ENCODE assay signal across 12 cellular contexts in genomic region chr7:29968683-29969457, GRCh38. TPM values are rescaled to one million over a fixed set of nuclear protein-coding genes. Genes with fewer than 3 reads are reported as not detected.
DNase-seq lines count a peak whose midpoint lies in the region; ATAC-seq, FAIRE-seq and TF ChIP-seq lines count a peak whose summit lies in the region.
"Had no signal": no experiment of that assay in that cellular context is flagged by ENCODE, and none has a peak within 500 bp of the region (broad histone marks: within the 10 kb centered on the region; RNA-seq: fewer than 3 reads in every experiment).

No MANE protein-coding gene starts in this region.

- no peak for TF ChIP-seq EP300 in HepG2 (IDR thresholded peaks at IDR 0.05; ENCODE audit: low read depth in 2 of 2, low read length in 2 of 2)
- TF ChIP-seq EP300 in HepG2 (CRISPR knock-in tag; IDR thresholded peaks at IDR 0.05; ENCODE audit: borderline replicate concordance) = no peak
- no peak for TF ChIP-seq EP300 in ovary (IDR thresholded peaks at IDR 0.05)

- TF ChIP-seq POLR2A in HepG2 (IDR thresholded peaks at IDR 0.05; ENCODE audit: insufficient read depth in 1 of 2, low read depth in 2 of 2, low read length in 2 of 2) (no peak), right lobe of liver (IDR thresholded peaks at IDR 0.05) (no peak), ovary (IDR thresholded peaks at IDR 0.05) (no peak)

- BruUV-seq in HepG2 (replicated peaks; lab: Mats Ljungman, UMichigan) = no TSS peak

- no peak for DNase-seq in HepG2 (ENCODE audit: low spot score)
- no peak for DNase-seq in right lobe of liver
- no peak for DNase-seq in bronchial epithelial cell (ENCODE audit: low read depth)
- peak; percentile 81 for DNase-seq in kidney tubule cell (ENCODE audit: low spot score)
- peak; percentile 64 for DNase-seq in urothelium cell line (ENCODE audit: low spot score)
- no peak for DNase-seq in HuH-7 (ENCODE audit: low spot score)
- DNase-seq in ovary = no peak
- DNase-seq in GM19240 (ENCODE audit: insufficient read length, low spot score) = no peak
- DNase-seq: kidney, NCI-H1436 treated with DMSO at 0.1 percent for 48 hours had no signal

- intact Hi-C loops in HepG2 (cut with micrococcal nuclease; ENCODE audit: unreplicated experiment) = no loop called here
- intact Hi-C loops in right lobe of liver (cut with DNase I) = no loop called here
- intact Hi-C loops in ovary (cut with DNase I) = no loop called here

- H3K36me3 ChIP-seq in HepG2 (replicated peaks in 1 of 2; ENCODE audit: control insufficient read depth in 1 of 2, insufficient read depth in 2 of 2, low read length in 2 of 2) (peaks cover 8 to 30% of the 10 kb centered on the region in 2 experiments), right lobe of liver (no peaks in the 10 kb centered on the region), bronchial epithelial cell (ENCODE audit: control insufficient read depth, insufficient read depth, low read length) (no peaks in the 10 kb centered on the region), ovary (no peaks in the 10 kb centered on the region)

- CTCF ChIA-PET in HepG2 (lab: Yijun Ruan, JAX; ENCODE audit: low intra/inter-chr PET ratio, low total read pairs) = no interaction called here

- H3K9ac ChIP-seq in HepG2 (ENCODE audit: insufficient read depth, low read depth, low read length) = no peak overlapping the region
- H3K9ac ChIP-seq: parathyroid adenoma had no signal

- in situ Hi-C loops in HepG2 (cut with HindIII; ENCODE audit: extremely low pct_ligation_motif_present, low pct_unique_long_range_greater_than_20kb) = no loop called here

- no peaks in the 10 kb centered on the region for H3K9me3 ChIP-seq in HepG2 (ENCODE audit: low read length)
- no peaks in the 10 kb centered on the region for H3K9me3 ChIP-seq in right lobe of liver
- H3K9me3 ChIP-seq in ovary = no peaks in the 10 kb centered on the region

- TF ChIP-seq CTCF in HepG2 (CRISPR knock-in tag; IDR thresholded peaks at IDR 0.05) (no peak), right lobe of liver (IDR thresholded peaks at IDR 0.05) (no peak), bronchial epithelial cell (IDR thresholded peaks at IDR 0.05; ENCODE audit: insufficient read depth, low read length, severe bottlenecking) (no peak), ovary (IDR thresholded peaks at IDR 0.05) (no peak)

- WGBS in HepG2 (ENCODE audit: low lambda C conversion rate) = 96% methylated on average over 12 of the region's 12 CpGs
- WGBS in right lobe of liver (ENCODE audit: insufficient coverage, low coverage, low lambda C conversion rate, missing lambda C conversion rate) = 90% methylated on average over 12 of the region's 12 CpGs
- WGBS in ovary, 3 donors = 61 to 72% (median 64%) methylated on average over 12 of the region's 12 CpGs

- no peak for FAIRE-seq in HepG2 (lab: Jason Lieb, UNC)
- peak; percentile 62 for FAIRE-seq in bronchial epithelial cell (lab: Jason Lieb, UNC)
- FAIRE-seq in urothelium cell line (lab: Jason Lieb, UNC) = peak; percentile 90
- FAIRE-seq: kidney had no signal

- H3K27ac ChIP-seq in HepG2 (ENCODE audit: extremely low read length, insufficient read depth, low read length) (no peak overlapping the region), right lobe of liver (no peak overlapping the region), ovary (no peak overlapping the region)
- H3K27ac ChIP-seq: epithelial cell of prostate, parathyroid adenoma had no signal

- TF ChIP-seq RAD21 in HepG2 (CRISPR knock-in tag; IDR thresholded peaks at IDR 0.05) = no peak

- POLR2A ChIA-PET in HepG2 (lab: Yijun Ruan, JAX) = interaction anchor here (1.0 kb wide), 1 partner anchor 9 kb away, joined by 3 read pairs; no protein-coding TSS in a partner anchor

- H3K27me3 ChIP-seq in HepG2 (ENCODE audit: control insufficient read depth in 1 of 2, insufficient read depth in 2 of 2, low read length in 2 of 2) (no peaks in the 10 kb centered on the region), right lobe of liver (no peaks in the 10 kb centered on the region), bronchial epithelial cell (ENCODE audit: control insufficient read depth, insufficient read depth, low read length) (no peaks in the 10 kb centered on the region), ovary (no peaks in the 10 kb centered on the region)

- no peak for ATAC-seq in HepG2
- ATAC-seq in right lobe of liver = no peak

- H3K79me2 ChIP-seq in HepG2 (ENCODE audit: insufficient read depth, low read length) = peaks cover 46% of the 10 kb centered on the region

- H3K4me3 ChIP-seq in HepG2 (replicated peaks in 1 of 3; ENCODE audit: insufficient read depth in 1 of 3, low read depth in 2 of 3, low read length in 3 of 3) (no peak overlapping the region), right lobe of liver (no peak overlapping the region), bronchial epithelial cell (ENCODE audit: low read depth, low read length) (no peak overlapping the region), ovary (no peak overlapping the region)

- no peak overlapping the region for H2AFZ ChIP-seq in HepG2 (ENCODE audit: low read length)
- H2AFZ ChIP-seq: parathyroid adenoma had no signal

- H3K4me1 ChIP-seq in HepG2 (ENCODE audit: insufficient read depth, low read length) (no peaks in the 10 kb centered on the region), right lobe of liver (peaks cover 0 to 4% (median 0%) of the 10 kb centered on the region in 4 donors), ovary (ENCODE audit: insufficient read depth) (peaks cover 5% of the 10 kb centered on the region)

- H4K20me1 ChIP-seq in HepG2 (ENCODE audit: insufficient read depth, low read length) = peaks cover 29% of the 10 kb centered on the region

- no peak overlapping the region for H3K4me2 ChIP-seq in HepG2 (ENCODE audit: low read depth, low read length)

RNA-seq across cellular contexts. Expression of gene SCRN1, which starts 20.7 kb away (rescaled TPM):
- total RNA-seq in HepG2 (2016; rRNA removed; fragmentation: Illumina TruSeq; extraction: Trizol) (49.8 and 74.4 TPM in 2 replicates), right lobe of liver (1 to 10 TPM; 1.3 to 2.9 (median 2.0) TPM), bronchial epithelial cell (33.5 and 35.5 TPM in 2 replicates), ovary (10 to 100 TPM; 34.0 to 84.0 (median 63.3) TPM)
- total RNA-seq in HepG2 (2016; cell fraction: cytosol; rRNA removed; fragmentation: Illumina TruSeq; extraction: Trizol; ENCODE audit: low read depth) = 4.9 and 6.1 TPM in 2 replicates
- total RNA-seq in HepG2 (2016; cell fraction: insoluble cytoplasmic fraction; rRNA removed; fragmentation: Illumina TruSeq; extraction: Trizol) = 49.7 and 72.4 TPM in 2 replicates
- total RNA-seq in HepG2 (2016; cell fraction: membrane; rRNA removed; fragmentation: Illumina TruSeq; extraction: Trizol) = 19.2 and 21.8 TPM in 2 replicates
- 30.8 and 34.7 TPM in 2 replicates for total RNA-seq in HepG2 (2016; cell fraction: nucleus; rRNA removed; fragmentation: Illumina TruSeq; extraction: Trizol)
- polyA plus RNA-seq in HepG2 (2011; rRNA removed) (43.2 and 45.5 TPM in 2 replicates), ovary (10 to 100 TPM; 23.4 to 67.7 TPM)
- polyA plus RNA-seq in HepG2 (2011; cell fraction: cytosol; rRNA removed) = 34.6 and 50.4 TPM in 2 replicates
- 29.6 and 33.8 TPM in 2 replicates for polyA plus RNA-seq in HepG2 (2011; cell fraction: nucleus; rRNA removed)
- polyA plus RNA-seq in HepG2 (2012) = 54.8 and 60.8 TPM in 2 replicates
- polyA plus RNA-seq in HepG2 (2016; cell fraction: cytosol; fragmentation: Illumina TruSeq; extraction: Trizol; ENCODE audit: low read depth) = 2.6 and 2.8 TPM in 2 replicates
- 50.7 and 51.5 TPM in 2 replicates for polyA plus RNA-seq in HepG2 (2016; cell fraction: insoluble cytoplasmic fraction; fragmentation: Illumina TruSeq; extraction: Trizol; ENCODE audit: low read depth)
- 6.7 and 7.7 TPM in 2 replicates for polyA plus RNA-seq in HepG2 (2016; cell fraction: membrane; fragmentation: Illumina TruSeq; extraction: Trizol; ENCODE audit: low read depth)
- polyA plus RNA-seq in HepG2 (2016; cell fraction: nucleus; fragmentation: Illumina TruSeq; extraction: Trizol; ENCODE audit: insufficient read depth, low read depth) = 29.8 and 32.4 TPM in 2 replicates
- polyA minus RNA-seq in HepG2 (2011; rRNA and poly(A)+ RNA removed; ENCODE audit: low replicate concordance) = 7.8 and 87.3 TPM in 2 replicates
- polyA minus RNA-seq in HepG2 (2011; cell fraction: cytosol; rRNA and poly(A)+ RNA removed) = 58.2 and 64.4 TPM in 2 replicates
- 31.7 and 46.6 TPM in 2 replicates for polyA minus RNA-seq in HepG2 (2011; cell fraction: nucleus; rRNA and poly(A)+ RNA removed)

RNA-seq across cellular contexts. Expression of gene FKBP14, which starts 57.6 kb away (rescaled TPM):
- total RNA-seq in HepG2 (2016; rRNA removed; fragmentation: Illumina TruSeq; extraction: Trizol) (20.2 and 32.3 TPM in 2 replicates), right lobe of liver (1 to 10 TPM; 4.0 to 8.7 (median 5.2) TPM), bronchial epithelial cell (20.0 and 20.5 TPM in 2 replicates), ovary (10 to 100 TPM in 5 of 7 donors, 1 to 10 TPM in 2; 5.9 to 19.6 (median 16.3) TPM)
- total RNA-seq in HepG2 (2016; cell fraction: cytosol; rRNA removed; fragmentation: Illumina TruSeq; extraction: Trizol; ENCODE audit: low read depth) = 1.4 and 2.1 TPM in 2 replicates
- total RNA-seq in HepG2 (2016; cell fraction: insoluble cytoplasmic fraction; rRNA removed; fragmentation: Illumina TruSeq; extraction: Trizol) = 24.8 and 33.7 TPM in 2 replicates
- 6.5 and 7.2 TPM in 2 replicates for total RNA-seq in HepG2 (2016; cell fraction: membrane; rRNA removed; fragmentation: Illumina TruSeq; extraction: Trizol)
- 42.5 and 43.1 TPM in 2 replicates for total RNA-seq in HepG2 (2016; cell fraction: nucleus; rRNA removed; fragmentation: Illumina TruSeq; extraction: Trizol)
- polyA plus RNA-seq in HepG2 (2011; rRNA removed) (14.2 and 20.0 TPM in 2 replicates), ovary (10 to 100 TPM in 1 of 2 donors, 1 to 10 TPM in 1; 3.4 to 13.5 TPM)
- 9.5 and 13.3 TPM in 2 replicates for polyA plus RNA-seq in HepG2 (2011; cell fraction: cytosol; rRNA removed)
- 3.2 and 4.0 TPM in 2 replicates for polyA plus RNA-seq in HepG2 (2011; cell fraction: nucleus; rRNA removed)
- 16.2 and 17.4 TPM in 2 replicates for polyA plus RNA-seq in HepG2 (2012)
- 0.87 and 1.7 TPM in 2 replicates for polyA plus RNA-seq in HepG2 (2016; cell fraction: cytosol; fragmentation: Illumina TruSeq; extraction: Trizol; ENCODE audit: low read depth)
- polyA plus RNA-seq in HepG2 (2016; cell fraction: insoluble cytoplasmic fraction; fragmentation: Illumina TruSeq; extraction: Trizol; ENCODE audit: low read depth) = 14.3 and 18.2 TPM in 2 replicates
- 3.0 and 3.7 TPM in 2 replicates for polyA plus RNA-seq in HepG2 (2016; cell fraction: membrane; fragmentation: Illumina TruSeq; extraction: Trizol; ENCODE audit: low read depth)
- polyA plus RNA-seq in HepG2 (2016; cell fraction: nucleus; fragmentation: Illumina TruSeq; extraction: Trizol; ENCODE audit: insufficient read depth, low read depth) = 40.4 and 40.5 TPM in 2 replicates
- 5.7 and 13.0 TPM in 2 replicates for polyA minus RNA-seq in HepG2 (2011; rRNA and poly(A)+ RNA removed; ENCODE audit: low replicate concordance)
- 12.8 TPM in 2 replicates for polyA minus RNA-seq in HepG2 (2011; cell fraction: cytosol; rRNA and poly(A)+ RNA removed)
- polyA minus RNA-seq in HepG2 (2011; cell fraction: nucleus; rRNA and poly(A)+ RNA removed) = 17.7 and 17.8 TPM in 2 replicates

RNA-seq across cellular contexts. Expression of gene PLEKHA8, which starts 59.3 kb away (rescaled TPM):
- total RNA-seq in HepG2 (2016; rRNA removed; fragmentation: Illumina TruSeq; extraction: Trizol) = 26.4 and 32.5 TPM in 2 replicates
- 9.2 and 11.0 TPM in 2 replicates for total RNA-seq in HepG2 (2016; cell fraction: cytosol; rRNA removed; fragmentation: Illumina TruSeq; extraction: Trizol; ENCODE audit: low read depth)
- 22.6 and 30.8 TPM in 2 replicates for total RNA-seq in HepG2 (2016; cell fraction: insoluble cytoplasmic fraction; rRNA removed; fragmentation: Illumina TruSeq; extraction: Trizol)
- total RNA-seq in HepG2 (2016; cell fraction: membrane; rRNA removed; fragmentation: Illumina TruSeq; extraction: Trizol) = 20.5 and 24.2 TPM in 2 replicates
- 29.3 and 30.9 TPM in 2 replicates for total RNA-seq in HepG2 (2016; cell fraction: nucleus; rRNA removed; fragmentation: Illumina TruSeq; extraction: Trizol)
- polyA plus RNA-seq in HepG2 (2011; rRNA removed) = 11.1 and 12.5 TPM in 2 replicates
- polyA plus RNA-seq in HepG2 (2011; cell fraction: cytosol; rRNA removed) = 4.8 and 7.6 TPM in 2 replicates
- 14.1 and 14.5 TPM in 2 replicates for polyA plus RNA-seq in HepG2 (2011; cell fraction: nucleus; rRNA removed)
- polyA plus RNA-seq in HepG2 (2012) = 12.0 and 14.3 TPM in 2 replicates
- 4.6 and 5.2 TPM in 2 replicates for polyA plus RNA-seq in HepG2 (2016; cell fraction: cytosol; fragmentation: Illumina TruSeq; extraction: Trizol; ENCODE audit: low read depth)
- polyA plus RNA-seq in HepG2 (2016; cell fraction: insoluble cytoplasmic fraction; fragmentation: Illumina TruSeq; extraction: Trizol; ENCODE audit: low read depth) = 20.6 and 20.9 TPM in 2 replicates
- polyA plus RNA-seq in HepG2 (2016; cell fraction: membrane; fragmentation: Illumina TruSeq; extraction: Trizol; ENCODE audit: low read depth) = 10.8 and 11.4 TPM in 2 replicates
- 18.0 and 18.2 TPM in 2 replicates for polyA plus RNA-seq in HepG2 (2016; cell fraction: nucleus; fragmentation: Illumina TruSeq; extraction: Trizol; ENCODE audit: insufficient read depth, low read depth)
- polyA minus RNA-seq in HepG2 (2011; rRNA and poly(A)+ RNA removed; ENCODE audit: low replicate concordance) = 4.2 and 13.4 TPM in 2 replicates
- polyA minus RNA-seq in HepG2 (2011; cell fraction: cytosol; rRNA and poly(A)+ RNA removed) = 10.9 and 14.0 TPM in 2 replicates
- polyA minus RNA-seq in HepG2 (2011; cell fraction: nucleus; rRNA and poly(A)+ RNA removed) = 51.5 and 54.2 TPM in 2 replicates
- 1 to 10 TPM; 2.7 to 8.1 (median 4.4) TPM for total RNA-seq in right lobe of liver
- 17.0 and 17.1 TPM in 2 replicates for total RNA-seq in bronchial epithelial cell
- 10 to 100 TPM in 5 of 7 donors, 1 to 10 TPM in 2; 3.3 to 12.8 (median 10.3) TPM for total RNA-seq in ovary
- polyA plus RNA-seq in ovary = 1 to 10 TPM; 3.1 to 5.4 TPM

Comparison
In these comparisons a context has a peak if more than half of its experiments do, and no peak if none do; other contexts are left out.
1. DNase-seq: peak in kidney tubule cell (single experiment) and urothelium cell line (single experiment); none in HepG2 (single experiment), right lobe of liver (0 of 3), bronchial epithelial cell (single experiment), HuH-7 (single experiment), ovary (0 of 5) and GM19240 (single experiment).